ENCODE assay signal across 10 cellular contexts in genomic region chr9:129236441-129237145, GRCh38. TPM values are rescaled to one million over a fixed set of nuclear protein-coding genes. Genes with fewer than 3 reads are reported as not detected.
DNase-seq lines count a peak whose midpoint lies in the region; ATAC-seq and TF ChIP-seq lines count a peak whose summit lies in the region.
"Had no signal": no experiment of that assay in that cellular context is flagged by ENCODE, and none has a peak within 500 bp of the region (broad histone marks: within the 10 kb centered on the region; RNA-seq: fewer than 3 reads in every experiment).

No MANE protein-coding gene starts in this region.

- H3K4me3 ChIP-seq in skeletal muscle satellite cell (ENCODE audit: low read length) (no peak overlapping the region), prostate gland (no peak overlapping the region), body of pancreas (no peak overlapping the region)
- H3K4me3 ChIP-seq: upper lobe of left lung had no signal

- intact Hi-C loops in activated CD4-positive, alpha-beta T cell treated with anti-CD3 and anti-CD28 coated beads, Interleukin-2, amount 10 ng/mL, durations not matched to agents 24 days and 14 days (cut with micrococcal nuclease): loop anchor here (1.0 to 5.0 kb wide), 6 partner anchors 22 to 222 kb away; partner anchors contain the start of gene IER5L
- intact Hi-C loops in prostate gland (cut with DNase I) (no loop called here), body of pancreas (cut with DNase I) (no loop called here)

- H3K36me3 ChIP-seq in skeletal muscle satellite cell (ENCODE audit: insufficient read depth, low read length) (no peaks in the 10 kb centered on the region), prostate gland (no peaks in the 10 kb centered on the region), body of pancreas (replicated peaks in 1 of 2; ENCODE audit: insufficient read depth in 1 of 2, low read depth in 2 of 2) (no peaks in the 10 kb centered on the region)
- H3K36me3 ChIP-seq: upper lobe of left lung had no signal

- CTCF ChIA-PET in RWPE1 (lab: Yijun Ruan, JAX): interaction anchor here (0.5 to 1.0 kb wide), 2 partner anchors 96 to 98 kb away, joined by 3 to 4 read pairs; no protein-coding TSS in a partner anchor

- peak; percentile 67 for DNase-seq in activated CD4-positive, alpha-beta T cell treated with anti-CD3 and anti-CD28 coated beads, Interleukin-2, amount 10 ng/mL, durations not matched to agents 24 days and 14 days
- DNase-seq in activated CD4-positive, alpha-beta T cell treated with anti-CD3 and anti-CD28 coated beads for 48 hours: no peak
- DNase-seq in RWPE1 (ENCODE audit: low spot score) (no peak), chondrocyte (ENCODE audit: low spot score) (peak; percentile 51), SK-N-DZ (ENCODE audit: low spot score) (no peak), prostate gland (ENCODE audit: low spot score) (no peak), body of pancreas (no peak)
- DNase-seq: NCI-H2107, upper lobe of left lung had no signal

- TF ChIP-seq CTCF in RWPE1 (conservative IDR thresholded peaks at IDR 0.05; ENCODE audit: low read depth) (no peak), chondrocyte (IDR thresholded peaks at IDR 0.05) (no peak), prostate gland (IDR thresholded peaks at IDR 0.05) (no peak), body of pancreas (IDR thresholded peaks at IDR 0.05) (no peak)

- peak overlapping the region; percentile 79 for H3K4me3 Mint-ChIP-seq in activated CD4-positive, alpha-beta T cell treated with anti-CD3 and anti-CD28 coated beads, Interleukin-2, amount 10 ng/mL, durations not matched to agents 24 days and 14 days
- no peak overlapping the region for H3K4me3 Mint-ChIP-seq in chondrocyte (ENCODE audit: unreplicated experiment)

- POLR2A ChIA-PET in RWPE1 (lab: Yijun Ruan, JAX; ENCODE audit: low non-redundant PET): no interaction called here

- peaks cover 11% of the 10 kb centered on the region for H3K9me3 Mint-ChIP-seq in activated CD4-positive, alpha-beta T cell treated with anti-CD3 and anti-CD28 coated beads, Interleukin-2, amount 10 ng/mL, durations not matched to agents 24 days and 14 days
- peaks cover 11% of the 10 kb centered on the region for H3K9me3 Mint-ChIP-seq in chondrocyte (ENCODE audit: low read depth)

- no peaks in the 10 kb centered on the region for H3K27me3 Mint-ChIP-seq in activated CD4-positive, alpha-beta T cell treated with anti-CD3 and anti-CD28 coated beads, Interleukin-2, amount 10 ng/mL, durations not matched to agents 24 days and 14 days
- no peaks in the 10 kb centered on the region for H3K27me3 Mint-ChIP-seq in chondrocyte (ENCODE audit: low read depth)

- H3K9me3 ChIP-seq in skeletal muscle satellite cell (replicated peaks; ENCODE audit: low read length) (peaks cover 5% of the 10 kb centered on the region), prostate gland (no peaks in the 10 kb centered on the region), body of pancreas (no peaks in the 10 kb centered on the region)

- peaks cover 51% of the 10 kb centered on the region for H3K4me1 Mint-ChIP-seq in activated CD4-positive, alpha-beta T cell treated with anti-CD3 and anti-CD28 coated beads, Interleukin-2, amount 10 ng/mL, durations not matched to agents 24 days and 14 days
- H3K4me1 Mint-ChIP-seq in chondrocyte (ENCODE audit: low read depth): peaks cover 8% of the 10 kb centered on the region

- H3K27me3 ChIP-seq in skeletal muscle satellite cell (ENCODE audit: control insufficient read depth, insufficient read depth, low read length): peaks cover 3% of the 10 kb centered on the region
- H3K27me3 ChIP-seq in prostate gland (replicated peaks; ENCODE audit: insufficient read depth): no peaks in the 10 kb centered on the region
- H3K27me3 ChIP-seq in body of pancreas: no peaks in the 10 kb centered on the region
- H3K27me3 ChIP-seq: upper lobe of left lung had no signal

- H3K27ac ChIP-seq in RWPE1: peak overlapping the region; percentile 16; the same call in 1 of the 2 replicates
- H3K27ac ChIP-seq in prostate gland: no peak overlapping the region
- H3K27ac ChIP-seq in body of pancreas: no peak overlapping the region
- H3K27ac ChIP-seq: upper lobe of left lung had no signal

- peaks cover 9% of the 10 kb centered on the region for H3K4me1 ChIP-seq in skeletal muscle satellite cell (ENCODE audit: control insufficient read depth, insufficient read depth, low read length)
- H3K4me1 ChIP-seq in prostate gland (replicated peaks): no peaks in the 10 kb centered on the region
- no peaks in the 10 kb centered on the region for H3K4me1 ChIP-seq in body of pancreas

- TF ChIP-seq POLR2A in prostate gland (IDR thresholded peaks at IDR 0.05) (no peak), body of pancreas (IDR thresholded peaks at IDR 0.05) (no peak)

- no peaks in the 10 kb centered on the region for H3K36me3 Mint-ChIP-seq in activated CD4-positive, alpha-beta T cell treated with anti-CD3 and anti-CD28 coated beads, Interleukin-2, amount 10 ng/mL, durations not matched to agents 24 days and 14 days (ENCODE audit: low read depth)
- H3K36me3 Mint-ChIP-seq in chondrocyte (ENCODE audit: low read depth): no peaks in the 10 kb centered on the region

- ATAC-seq in body of pancreas: no peak

- WGBS in prostate gland: 61% methylated on average over 15 of the region's 15 CpGs
- 34 to 51% methylated on average over 10 to 15 of the region's 15 CpGs for WGBS in body of pancreas, 2 donors

- no peak overlapping the region for H3K9ac ChIP-seq in skeletal muscle satellite cell (ENCODE audit: low read depth, low read length)

- peak overlapping the region; percentile 92 for H3K27ac Mint-ChIP-seq in activated CD4-positive, alpha-beta T cell treated with anti-CD3 and anti-CD28 coated beads, Interleukin-2, amount 10 ng/mL, durations not matched to agents 24 days and 14 days
- H3K27ac Mint-ChIP-seq in chondrocyte (ENCODE audit: unreplicated experiment): peak overlapping the region; percentile 54

- peak overlapping the region; percentile 70 for H3K4me2 ChIP-seq in skeletal muscle satellite cell (ENCODE audit: low read length)

RNA-seq across cellular contexts. Expression of gene IER5L, which starts 58.5 kb away (rescaled TPM):
- total RNA-seq in activated CD4-positive, alpha-beta T cell treated with anti-CD3 and anti-CD28 coated beads, Interleukin-2, amount 10 ng/mL, durations not matched to agents 24 days and 14 days: 11.7 and 12.2 TPM in 2 replicates
- total RNA-seq in chondrocyte: 37.2 to 56.5 TPM (median 38.6 TPM) in 3 replicates
- 32.4 and 39.3 TPM in 2 replicates for total RNA-seq in skeletal muscle satellite cell (2012; rRNA removed)
- 9.9 and 14.8 TPM in 2 replicates for polyA plus RNA-seq in SK-N-DZ (2014; cell fraction: cytosol; rRNA removed)
- polyA plus RNA-seq in SK-N-DZ (2014; cell fraction: nucleus; rRNA removed): 9.8 and 11.9 TPM in 2 replicates
- total RNA-seq in prostate gland: 10 to 100 TPM in 1 of 2 donors, 1 to 10 TPM in 1; 7.2 to 30.7 TPM
- total RNA-seq in body of pancreas: 1 to 10 TPM; 3.0 to 4.4 TPM

Comparison
In these comparisons a context has a peak if more than half of its experiments do, and no peak if none do; other contexts are left out.
1. DNase-seq: peak in activated CD4-positive, alpha-beta T cell treated with anti-CD3 and anti-CD28 coated beads, Interleukin-2, amount 10 ng/mL, durations not matched to agents 24 days and 14 days (single experiment) and chondrocyte (single experiment); none in activated CD4-positive, alpha-beta T cell treated with anti-CD3 and anti-CD28 coated beads for 48 hours (single experiment), RWPE1 (single experiment), SK-N-DZ (single experiment), prostate gland (single experiment) and body of pancreas (0 of 4).